In the genomic region with DNA sequence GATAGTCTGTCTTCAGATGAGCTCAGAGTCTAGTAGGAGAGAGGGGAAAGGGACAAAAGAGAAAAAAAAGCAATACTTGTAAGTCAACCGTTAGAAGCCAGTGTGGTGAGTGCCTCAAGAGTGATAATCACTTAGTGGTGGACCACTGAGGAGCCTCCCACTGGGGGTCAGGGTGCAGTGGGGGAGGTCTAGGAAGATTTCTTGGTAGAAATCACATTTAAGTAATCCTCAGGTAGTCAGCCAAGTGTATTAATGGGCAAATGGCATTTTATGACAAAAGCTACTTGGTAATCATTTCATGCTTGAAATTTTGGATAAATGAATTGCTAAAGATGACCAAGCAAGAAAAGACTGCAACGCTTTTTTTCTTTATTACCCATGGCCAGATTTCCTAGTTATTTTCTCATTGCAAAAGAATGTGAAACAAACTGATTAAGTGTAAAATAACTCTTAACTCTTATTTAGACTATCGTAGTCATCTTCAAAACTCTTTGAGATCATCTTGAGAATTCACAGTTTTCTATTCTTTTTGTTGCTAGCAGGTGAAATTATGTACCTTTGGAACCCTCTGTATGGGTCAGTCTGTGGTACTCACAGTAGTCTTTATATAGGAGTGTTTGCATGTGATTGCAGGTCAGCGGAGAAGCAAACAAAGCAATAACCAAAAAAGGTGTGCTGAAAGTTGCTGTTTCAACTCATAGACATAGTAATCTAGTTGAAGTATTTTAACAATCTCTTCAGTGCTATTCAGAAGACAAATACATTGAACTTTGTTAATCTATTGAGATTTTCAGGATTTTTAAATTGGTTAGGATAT, we compare ENCODE assay signal across 22 cellular contexts.
DNase-seq lines count a peak whose midpoint lies in the region; ATAC-seq and TF ChIP-seq lines count a peak whose summit lies in the region.
"Had no signal": no experiment of that assay in that cellular context is flagged by ENCODE, and none has a peak within 500 bp of the region (broad histone marks: within the 10 kb centered on the region; RNA-seq: fewer than 3 reads in every experiment).

No MANE protein-coding gene starts in this region.

- H3K9ac ChIP-seq in PC-3 (ENCODE audit: low read length) (no peak overlapping the region), skeletal muscle satellite cell (ENCODE audit: low read depth, low read length) (no peak overlapping the region)

- H2AFZ ChIP-seq in PC-3 (ENCODE audit: low read length): no peak overlapping the region
- H2AFZ ChIP-seq: PC-9 had no signal

- H3F3A ChIP-seq in PC-3 (ENCODE audit: low read length, unreplicated experiment): peaks cover 15% of the 10 kb centered on the region

- no peaks in the 10 kb centered on the region for H3K9me3 ChIP-seq in PC-3 (ENCODE audit: low read length)
- no peaks in the 10 kb centered on the region for H3K9me3 ChIP-seq in skeletal muscle satellite cell (replicated peaks; ENCODE audit: low read length)
- H3K9me3 ChIP-seq: upper lobe of left lung had no signal

- H4K20me1 ChIP-seq in PC-3 (ENCODE audit: low read length): no peaks in the 10 kb centered on the region

- TF ChIP-seq CTCF in PC-3 (conservative IDR thresholded peaks at IDR 0.05; ENCODE audit: low read depth, low read length): no peak
- TF ChIP-seq CTCF in foreskin fibroblast (IDR thresholded peaks at IDR 0.05; ENCODE audit: low read depth, low read length): no peak

- ATAC-seq in PC-3: peak; percentile 10; the same call in 1 of the 2 replicates
- no peak for ATAC-seq in HG03354 (IDR thresholded peaks at IDR 0.05; ENCODE audit: poor library complexity, severe bottlenecking, unreplicated experiment)

- no peak overlapping the region for H3K4me3 ChIP-seq in PC-3 (ENCODE audit: low read length)
- H3K4me3 ChIP-seq in foreskin fibroblast (ENCODE audit: low read depth in 1 of 2, low read length in 2 of 2): no peak overlapping the region
- no peak overlapping the region for H3K4me3 ChIP-seq in skeletal muscle satellite cell (ENCODE audit: low read length)
- H3K4me3 ChIP-seq: lung, PC-9, upper lobe of left lung had no signal

- peak; percentile 3 for DNase-seq in ELR (ENCODE audit: low read depth)
- DNase-seq in PC-3: peak; percentile 43
- DNase-seq in foreskin fibroblast: peak; percentile 7 to 47
- DNase-seq in GDM1 (lab: John Stamatoyannopoulos, UW): no peak
- no peak for DNase-seq in NCI-H69 (lab: John Stamatoyannopoulos, UW)
- no peak for DNase-seq in mesenteric fat pad (ENCODE audit: low spot score)
- DNase-seq: activated CD4-positive, alpha-beta T cell treated with anti-CD3 and anti-CD28 coated beads for 48 hours; activated naive CD4-positive, alpha-beta T cell; brain microvascular endothelial cell; C1 segment of cervical spinal cord; DND-41; immature natural killer cell; MV-4-11; NCI-H187 treated with DMSO at 0.1 percent for 48 hours; stimulated activated naive CD4-positive, alpha-beta T cell treated with Interleukin-2 at 50 U/mL for 16 hours; T1000; upper lobe of left lung had no signal

- no peaks in the 10 kb centered on the region for H3K36me3 ChIP-seq in PC-3 (ENCODE audit: low read depth, low read length)
- no peaks in the 10 kb centered on the region for H3K36me3 ChIP-seq in skeletal muscle satellite cell (ENCODE audit: insufficient read depth, low read length)
- H3K36me3 ChIP-seq: brain microvascular endothelial cell, upper lobe of left lung had no signal

- POLR2A ChIA-PET in PC-3 (lab: Charles Lee; ENCODE audit: unreplicated experiment): no interaction called here

- peak overlapping the region; percentile 78 for H3K27ac ChIP-seq in PC-3 (ENCODE audit: low read length)
- H3K27ac ChIP-seq: brain microvascular endothelial cell, epithelial cell of prostate, PC-9 had no signal

- no peaks in the 10 kb centered on the region for H3K79me2 ChIP-seq in PC-3 (ENCODE audit: low read length)

- CTCF ChIA-PET in PC-3 (lab: Charles Lee): interaction anchor here (0.6 kb wide), 1 partner anchor 336 kb away, joined by 3 read pairs; no protein-coding TSS in a partner anchor

- no TSS peak for BruUV-seq in PC-3 (replicated peaks; lab: Mats Ljungman, UMichigan)

- no peaks in the 10 kb centered on the region for H3K9me2 ChIP-seq in PC-3 (replicated peaks; ENCODE audit: low read length)

- intact Hi-C loops in PC-3 (cut with micrococcal nuclease): no loop called here

- H3K4me2 ChIP-seq in PC-3 (ENCODE audit: low read length) (peak overlapping the region; percentile 51), skeletal muscle satellite cell (ENCODE audit: low read length) (peak overlapping the region; percentile 25)
- H3K4me2 ChIP-seq: PC-9 had no signal

- H3K4me1 ChIP-seq in PC-3 (ENCODE audit: insufficient read depth, low read length) (peaks cover 63% of the 10 kb centered on the region), skeletal muscle satellite cell (ENCODE audit: control insufficient read depth, insufficient read depth, low read length) (peaks cover 37% of the 10 kb centered on the region)

- no peaks in the 10 kb centered on the region for H3K27me3 ChIP-seq in PC-3 (ENCODE audit: low read length)
- H3K27me3 ChIP-seq in skeletal muscle satellite cell (ENCODE audit: control insufficient read depth, insufficient read depth, low read length): no peaks in the 10 kb centered on the region
- H3K27me3 ChIP-seq: brain microvascular endothelial cell, upper lobe of left lung had no signal

Comparison
In these comparisons a context has a peak if more than half of its experiments do, and no peak if none do; other contexts are left out.
1. DNase-seq: peak in ELR (single experiment), PC-3 (single experiment) and foreskin fibroblast (2 of 2); none in GDM1 (single experiment), NCI-H69 (single experiment) and mesenteric fat pad (single experiment).